ENCODE assay signal across 28 cellular contexts in the genomic region with DNA sequence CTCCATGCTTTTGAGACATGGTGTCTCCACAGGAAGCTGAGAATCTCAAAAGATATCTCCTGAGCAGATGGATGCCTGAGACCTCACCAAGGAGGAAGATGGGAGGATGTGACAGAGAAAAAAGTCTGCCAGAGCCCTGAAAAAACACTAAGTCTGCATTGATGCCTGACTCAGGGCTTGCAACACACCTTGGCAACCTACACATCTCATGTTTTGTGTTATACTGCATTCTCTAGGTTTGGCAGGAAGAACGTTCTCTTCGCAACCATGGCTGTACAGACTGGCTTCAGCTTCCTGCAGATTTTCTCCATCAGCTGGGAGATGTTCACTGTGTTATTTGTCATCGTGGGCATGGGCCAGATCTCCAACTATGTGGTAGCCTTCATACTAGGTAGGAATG. TPM values are rescaled to one million over a fixed set of nuclear protein-coding genes. Genes with fewer than 3 reads are reported as not detected.
DNase-seq lines count a peak whose midpoint lies in the region; ATAC-seq and TF ChIP-seq lines count a peak whose summit lies in the region.
"Had no signal": no experiment of that assay in that cellular context is flagged by ENCODE, and none has a peak within 500 bp of the region (broad histone marks: within the 10 kb centered on the region; RNA-seq: fewer than 3 reads in every experiment).

No MANE protein-coding gene starts in this region.

- H3K36me3 ChIP-seq in lower lobe of right lung: no peaks in the 10 kb centered on the region
- H3K36me3 ChIP-seq in ascending aorta: no peaks in the 10 kb centered on the region
- H3K36me3 ChIP-seq: esophagus squamous epithelium, sigmoid colon, thoracic aorta, uterus had no signal

- ATAC-seq in lower lobe of right lung: no peak
- ATAC-seq: psoas muscle; stimulated activated naive CD8-positive, alpha-beta T cell treated with anti-CD3 and anti-CD28 coated beads, Interleukin-15, Interleukin-2, amounts not matched to agents 100 U/mL and 50 U/mL, for 24 hours had no signal

- H3K4me3 ChIP-seq in epithelial cell of esophagus (ENCODE audit: low read length) (no peak overlapping the region), foreskin fibroblast (ENCODE audit: low read depth in 1 of 2, low read length in 2 of 2) (no peak overlapping the region), lower lobe of right lung (no peak overlapping the region), ascending aorta (no peak overlapping the region)
- H3K4me3 ChIP-seq: esophagus squamous epithelium, psoas muscle, sigmoid colon, thoracic aorta, uterus had no signal

- H3K4me1 ChIP-seq in lower lobe of right lung: no peaks in the 10 kb centered on the region
- peaks cover 0 to 7% of the 10 kb centered on the region in 2 donors for H3K4me1 ChIP-seq in ascending aorta
- H3K4me1 ChIP-seq: sigmoid colon, uterus had no signal

- DNase-seq in AG08395 (ENCODE audit: low spot score): peak; percentile 16
- DNase-seq in NCI-H226: peak; percentile 48
- peak; percentile 85 for DNase-seq in epithelial cell of esophagus (ENCODE audit: low read depth)
- DNase-seq in foreskin fibroblast: peak; percentile 58 to 76
- DNase-seq in lower lobe of right lung: no peak
- no peak for DNase-seq in OCI-M2 (lab: John Stamatoyannopoulos, UW; ENCODE audit: unreplicated experiment)
- DNase-seq in iPS-NIHi11 (ENCODE audit: low spot score): no peak
- no peak for DNase-seq in ascending aorta (ENCODE audit: low spot score in 2 of 2)
- DNase-seq: 8988T; activated CD4-positive, alpha-beta memory T cell treated with anti-CD3 and anti-CD28 coated beads for 36 hours; activated CD4-positive, CD25-positive, alpha-beta regulatory T cell treated with anti-CD3 and anti-CD28 coated beads, Interleukin-2, amount 50 U/mL, for 72 hours; activated CD8-positive, alpha-beta memory T cell treated with anti-CD3 and anti-CD28 coated beads, Interleukin-2, amount 50 U/mL, for 4 hours; activated naive CD4-positive, alpha-beta T cell treated with anti-CD3 and anti-CD28 coated beads, Interleukin-2, amount 10 ng/mL, durations not matched to agents 7 days and 5 days; amygdala; CD8-positive, alpha-beta memory T cell; esophagus squamous epithelium; H9; mesenchymal stem cell; NCI-H2029 treated with DMSO at 0.1 percent for 48 hours; NCI-H345; NCI-H748 treated with DMSO at 0.1 percent for 48 hours; sigmoid colon; stimulated activated CD4-positive, alpha-beta T cell treated with anti-CD3 and anti-CD28 coated beads, Interleukin-15, amount 100 ng/mL, for 24 hours; stimulated activated naive CD8-positive, alpha-beta T cell treated with anti-CD3 and anti-CD28 coated beads, Interleukin-15, Interleukin-2, amounts not matched to agents 100 U/mL and 50 U/mL, for 24 hours; uterus had no signal

- H3K9me3 ChIP-seq in lower lobe of right lung (no peaks in the 10 kb centered on the region), ascending aorta (no peaks in the 10 kb centered on the region)
- H3K9me3 ChIP-seq: esophagus squamous epithelium, psoas muscle, sigmoid colon, thoracic aorta, uterus had no signal

- TF ChIP-seq CTCF in epithelial cell of esophagus (IDR thresholded peaks at IDR 0.05; ENCODE audit: insufficient read depth, low read depth, low read length, missing control alignments) (no peak), foreskin fibroblast (IDR thresholded peaks at IDR 0.05; ENCODE audit: low read depth, low read length) (no peak), lower lobe of right lung (IDR thresholded peaks at IDR 0.05) (no peak), ascending aorta (IDR thresholded peaks at IDR 0.05) (no peak)

- no peaks in the 10 kb centered on the region for H3K27me3 ChIP-seq in lower lobe of right lung (ENCODE audit: low read depth)
- H3K27me3 ChIP-seq in ascending aorta: no peaks in the 10 kb centered on the region
- H3K27me3 ChIP-seq: esophagus squamous epithelium, sigmoid colon, uterus had no signal

- H3K27ac ChIP-seq in lower lobe of right lung: no peak overlapping the region
- no peak overlapping the region for H3K27ac ChIP-seq in ascending aorta
- H3K27ac ChIP-seq: esophagus squamous epithelium, psoas muscle, sigmoid colon, thoracic aorta, uterus had no signal

- intact Hi-C loops in lower lobe of right lung (cut with DNase I): no loop called here
- intact Hi-C loops in ascending aorta (cut with DNase I): no loop called here

RNA-seq across cellular contexts. Expression of a gene that starts 19.2 kb away (rescaled TPM):
- total RNA-seq in lower lobe of right lung (8.5 TPM), ascending aorta (18.1 TPM)
- total RNA-seq: B cell had no signal

RNA-seq across cellular contexts. Expression of a gene that starts 55.9 kb away (rescaled TPM):
- total RNA-seq in lower lobe of right lung (6.7 TPM), ascending aorta (49.1 TPM)
- total RNA-seq: activated CD4-positive, alpha-beta memory T cell treated with anti-CD3 and anti-CD28 coated beads for 36 hours; B cell had no signal

RNA-seq across cellular contexts. Expression of a gene that starts 56.1 kb away (rescaled TPM):
- total RNA-seq in lower lobe of right lung (12.6 TPM), ascending aorta (11.9 TPM)

Comparison
In these comparisons a context has a peak if more than half of its experiments do, and no peak if none do; other contexts are left out.
1. DNase-seq: peak in AG08395 (single experiment), NCI-H226 (single experiment), epithelial cell of esophagus (single experiment) and foreskin fibroblast (2 of 2); none in lower lobe of right lung (single experiment), OCI-M2 (single experiment), iPS-NIHi11 (single experiment) and ascending aorta (0 of 2).